ENCODE assay signal across 8 cellular contexts in the genomic region with DNA sequence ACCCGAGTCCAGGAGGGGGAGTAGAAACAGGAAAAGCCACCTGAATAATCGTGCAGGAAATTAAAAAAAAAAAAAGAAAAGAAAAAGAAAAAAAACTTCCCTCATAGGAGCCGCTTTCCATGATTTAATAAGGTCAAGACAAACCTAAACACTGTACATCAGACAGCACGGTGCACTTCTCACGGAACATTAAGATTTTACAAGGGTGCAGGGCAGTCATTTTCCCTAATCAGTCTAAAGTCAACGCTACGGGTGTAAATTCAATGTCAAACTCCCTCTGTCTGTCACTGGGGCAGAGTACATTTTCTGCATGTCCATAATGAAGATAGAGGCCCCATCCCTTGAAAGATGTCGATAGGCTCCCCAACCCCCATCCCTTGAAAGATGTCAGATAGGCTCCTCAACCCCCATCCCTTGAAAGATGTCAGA.
DNase-seq lines count a peak whose midpoint lies in the region; ATAC-seq and TF ChIP-seq lines count a peak whose summit lies in the region.

No MANE protein-coding gene starts in this region.

- peak overlapping the region; percentile 61 for H3K9ac ChIP-seq in smooth muscle cell (ENCODE audit: low read depth)

- H3K9me2 ChIP-seq in hepatocyte (replicated peaks; ENCODE audit: insufficient read depth), result no peaks in the 10 kb centered on the region

- H3K79me2 ChIP-seq in hepatocyte (peaks cover 50% of the 10 kb centered on the region), smooth muscle cell (ENCODE audit: low read depth) (peaks cover 4% of the 10 kb centered on the region)

- H2AFZ ChIP-seq in hepatocyte (no peak overlapping the region), smooth muscle cell (ENCODE audit: low read depth) (no peak overlapping the region)

- no peak for TF ChIP-seq CTCF in HFFc6 (IDR thresholded peaks at IDR 0.05)
- TF ChIP-seq CTCF in hepatocyte (IDR thresholded peaks at IDR 0.05; ENCODE audit: poor library complexity), result peak; percentile 16
- no peak for TF ChIP-seq CTCF in smooth muscle cell (IDR thresholded peaks at IDR 0.05; ENCODE audit: borderline replicate concordance, insufficient read depth, poor library complexity, severe bottlenecking)

- H3K36me3 Mint-ChIP-seq in HFFc6 (ENCODE audit: low read depth), result no peaks in the 10 kb centered on the region
- H3K36me3 Mint-ChIP-seq in activated T-helper 17 cell treated with anti-CD3 and anti-CD28 coated beads, Interleukin-2, amount 50 U/mL, for 72 hours (ENCODE audit: low read depth), result no peaks in the 10 kb centered on the region

- H3K4me3 ChIP-seq in hepatocyte (peak overlapping the region; percentile 43), smooth muscle cell (peak overlapping the region; percentile 82)

- ATAC-seq in activated T-helper 17 cell treated with anti-CD3 and anti-CD28 coated beads, Interleukin-2, amount 50 U/mL, for 72 hours (replicated peaks), result no peak
- no peak for ATAC-seq in GM18517 (IDR thresholded peaks at IDR 0.05; ENCODE audit: unreplicated experiment)
- ATAC-seq in HG03520 (IDR thresholded peaks at IDR 0.05; ENCODE audit: unreplicated experiment), result no peak
- no peak for ATAC-seq in HG03045 (IDR thresholded peaks at IDR 0.05; ENCODE audit: unreplicated experiment)

- H4K20me1 ChIP-seq in hepatocyte (ENCODE audit: insufficient read depth, poor library complexity, severe bottlenecking), result peaks cover 13% of the 10 kb centered on the region
- H4K20me1 ChIP-seq in smooth muscle cell (ENCODE audit: low read depth), result peaks cover 36% of the 10 kb centered on the region

- H3K27ac Mint-ChIP-seq in HFFc6, result peak overlapping the region; percentile 59
- H3K27ac Mint-ChIP-seq in activated T-helper 17 cell treated with anti-CD3 and anti-CD28 coated beads, Interleukin-2, amount 50 U/mL, for 72 hours, result peak overlapping the region; percentile 58

- H3K36me3 ChIP-seq in hepatocyte (replicated peaks; ENCODE audit: insufficient read depth, low read depth), result no peaks in the 10 kb centered on the region
- H3K36me3 ChIP-seq in smooth muscle cell (ENCODE audit: low read depth), result no peaks in the 10 kb centered on the region

- no peaks in the 10 kb centered on the region for H3F3A ChIP-seq in smooth muscle cell (ENCODE audit: low read depth)

- no peaks in the 10 kb centered on the region for H3K9me3 Mint-ChIP-seq in HFFc6
- H3K9me3 Mint-ChIP-seq in activated T-helper 17 cell treated with anti-CD3 and anti-CD28 coated beads, Interleukin-2, amount 50 U/mL, for 72 hours, result no peaks in the 10 kb centered on the region

- peaks cover 17% of the 10 kb centered on the region for H3K4me1 Mint-ChIP-seq in HFFc6 (ENCODE audit: low read depth)
- H3K4me1 Mint-ChIP-seq in activated T-helper 17 cell treated with anti-CD3 and anti-CD28 coated beads, Interleukin-2, amount 50 U/mL, for 72 hours, result peaks cover 12% of the 10 kb centered on the region

- H3K4me1 ChIP-seq in hepatocyte (ENCODE audit: insufficient read depth), result peaks cover 6% of the 10 kb centered on the region
- peaks cover 11% of the 10 kb centered on the region for H3K4me1 ChIP-seq in smooth muscle cell (ENCODE audit: low read depth)

- peak overlapping the region; percentile 95 for H3K4me3 Mint-ChIP-seq in HFFc6
- peak overlapping the region; percentile 83 for H3K4me3 Mint-ChIP-seq in activated T-helper 17 cell treated with anti-CD3 and anti-CD28 coated beads, Interleukin-2, amount 50 U/mL, for 72 hours

- H3K27me3 ChIP-seq in hepatocyte (peaks cover 4% of the 10 kb centered on the region), smooth muscle cell (ENCODE audit: low read depth) (no peaks in the 10 kb centered on the region)

- WGBS in hepatocyte (ENCODE audit: low lambda C conversion rate, missing lambda C conversion rate), result 5% methylated on average over 8 of the region's 8 CpGs
- WGBS in smooth muscle cell (ENCODE audit: low lambda C conversion rate), result 9% methylated on average over 8 of the region's 8 CpGs

- H3K9me3 ChIP-seq in hepatocyte (ENCODE audit: low read depth) (no peaks in the 10 kb centered on the region), smooth muscle cell (replicated peaks; ENCODE audit: low read depth) (no peaks in the 10 kb centered on the region)

- peak overlapping the region; percentile 3 for H3K27ac ChIP-seq in hepatocyte
- H3K27ac ChIP-seq in smooth muscle cell (ENCODE audit: low read depth), result peak overlapping the region; percentile 61

- H3K4me2 ChIP-seq in hepatocyte (peak overlapping the region; percentile 79), smooth muscle cell (peak overlapping the region; percentile 85)

- H3K27me3 Mint-ChIP-seq in HFFc6 (ENCODE audit: insufficient read depth), result peaks cover 14% of the 10 kb centered on the region
- H3K27me3 Mint-ChIP-seq in activated T-helper 17 cell treated with anti-CD3 and anti-CD28 coated beads, Interleukin-2, amount 50 U/mL, for 72 hours, result peaks cover 16% of the 10 kb centered on the region

- DNase-seq in HFFc6 (no peak), hepatocyte (ENCODE audit: low spot score) (no peak), smooth muscle cell (lab: John Stamatoyannopoulos, UW; ENCODE audit: unreplicated experiment) (no peak), HuH-7 (ENCODE audit: low spot score) (no peak)
